Comparison of ENCODE assay signal across 8 cellular contexts in genomic region chr12:50112456-50113218, GRCh38. TPM values are rescaled to one million over a fixed set of nuclear protein-coding genes. Genes with fewer than 3 reads are reported as not detected.
DNase-seq lines count a peak whose midpoint lies in the region; ATAC-seq and TF ChIP-seq lines count a peak whose summit lies in the region.

No MANE protein-coding gene starts in this region.

- H3K27ac ChIP-seq in HUES6 (ENCODE audit: low read depth, low read length) (peak overlapping the region; percentile 8; the same call in 1 of the 2 replicates), fibroblast of lung (ENCODE audit: insufficient read depth, low read length) (peak overlapping the region; percentile 99)

- peak overlapping the region; percentile 100 for H3K27ac Mint-ChIP-seq in T-helper 2 cell treated with Interferon-gamma antibody and Interleukin-4, amounts not matched to agents 5 μg/mL and 100 μg/mL, for 36 hours

- no peaks in the 10 kb centered on the region for H3K27me3 Mint-ChIP-seq in T-helper 2 cell treated with Interferon-gamma antibody and Interleukin-4, amounts not matched to agents 5 μg/mL and 100 μg/mL, for 36 hours (ENCODE audit: low read depth)

- DNase-seq in GF-D8 (lab: John Stamatoyannopoulos, UW) (peak; percentile 39), fibroblast of lung (ENCODE audit: low read depth in 2 of 2) (no peak), COR-L47 (lab: John Stamatoyannopoulos, UW) (no peak)
- no peak for DNase-seq in T-helper 2 cell treated with Interferon-gamma antibody and Interleukin-4, amounts not matched to agents 5 μg/mL and 100 μg/mL, for 36 hours (ENCODE audit: low spot score)

- H2AFZ ChIP-seq in fibroblast of lung (ENCODE audit: low read length) (peak overlapping the region; percentile 86), neuron (ENCODE audit: low read depth, low read length) (peak overlapping the region; percentile 12)

- H4K20me1 ChIP-seq in fibroblast of lung (ENCODE audit: control insufficient read depth, extremely low read depth, insufficient read depth, low read length) = no peaks in the 10 kb centered on the region

- H3K4me1 ChIP-seq in HUES6 (ENCODE audit: control insufficient read depth, insufficient read depth, low read length) = peaks cover 18% of the 10 kb centered on the region
- peaks cover 14% of the 10 kb centered on the region for H3K4me1 ChIP-seq in fibroblast of lung (ENCODE audit: control insufficient read depth, extremely low read depth, insufficient read depth, low read length)
- peaks cover 23% of the 10 kb centered on the region for H3K4me1 ChIP-seq in neuron (ENCODE audit: insufficient read depth, low read length)

- peaks cover 26% of the 10 kb centered on the region for H3K36me3 Mint-ChIP-seq in T-helper 2 cell treated with Interferon-gamma antibody and Interleukin-4, amounts not matched to agents 5 μg/mL and 100 μg/mL, for 36 hours (ENCODE audit: low read depth)

- H3K4me3 Mint-ChIP-seq in T-helper 2 cell treated with Interferon-gamma antibody and Interleukin-4, amounts not matched to agents 5 μg/mL and 100 μg/mL, for 36 hours = peak overlapping the region; percentile 99

- H3K27me3 ChIP-seq in HUES6 (ENCODE audit: control insufficient read depth, insufficient read depth, low read length) = no peaks in the 10 kb centered on the region
- H3K27me3 ChIP-seq in fibroblast of lung (ENCODE audit: control insufficient read depth, insufficient read depth, low read length) = no peaks in the 10 kb centered on the region
- H3K27me3 ChIP-seq in neuron (ENCODE audit: insufficient read depth, low read length) = no peaks in the 10 kb centered on the region

- peaks cover 13% of the 10 kb centered on the region for H3K4me1 Mint-ChIP-seq in T-helper 2 cell treated with Interferon-gamma antibody and Interleukin-4, amounts not matched to agents 5 μg/mL and 100 μg/mL, for 36 hours (ENCODE audit: low read depth)

- peaks cover 3% of the 10 kb centered on the region; the same call in 1 of the 2 replicates for H3K36me3 ChIP-seq in HUES6 (ENCODE audit: control insufficient read depth, insufficient read depth, low read length)
- H3K36me3 ChIP-seq in fibroblast of lung (ENCODE audit: control insufficient read depth, insufficient read depth, low read length) = no peaks in the 10 kb centered on the region
- H3K36me3 ChIP-seq in neuron (ENCODE audit: insufficient read depth, low read length) = peaks cover 4% of the 10 kb centered on the region

- H3K9me3 ChIP-seq in HUES6 (ENCODE audit: control insufficient read depth, insufficient read depth, low read depth, low read length) (no peaks in the 10 kb centered on the region), fibroblast of lung (ENCODE audit: control insufficient read depth, insufficient read depth, low read depth, low read length) (no peaks in the 10 kb centered on the region), neuron (ENCODE audit: low read length) (no peaks in the 10 kb centered on the region)

- H3K4me3 ChIP-seq in HUES6 (ENCODE audit: low read depth, low read length) (peak overlapping the region; percentile 86), fibroblast of lung (replicated peaks in 1 of 4; ENCODE audit: control extremely low read depth in 1 of 4, insufficient read depth in 1 of 4, low read depth in 3 of 4, low read length in 4 of 4) (peak overlapping the region; percentile 84 to 98 (median 94)), neuron (ENCODE audit: low read length) (peak overlapping the region; percentile 79)

- no peak for TF ChIP-seq CTCF in fibroblast of lung (conservative IDR thresholded peaks at IDR 0.05 in 1 of 2, IDR thresholded peaks at IDR 0.05 in 1 of 2; ENCODE audit: low read depth in 1 of 2, low read length in 2 of 2)

- no peaks in the 10 kb centered on the region for H3K9me3 Mint-ChIP-seq in T-helper 2 cell treated with Interferon-gamma antibody and Interleukin-4, amounts not matched to agents 5 μg/mL and 100 μg/mL, for 36 hours

- peaks cover 20% of the 10 kb centered on the region for H3K79me2 ChIP-seq in fibroblast of lung (ENCODE audit: control insufficient read depth, insufficient read depth, low read length)

- ATAC-seq in GM18498 (IDR thresholded peaks at IDR 0.05; ENCODE audit: unreplicated experiment) (no peak), HG02938 (IDR thresholded peaks at IDR 0.05; ENCODE audit: unreplicated experiment) (no peak)

- H3K9ac ChIP-seq in HUES6 (ENCODE audit: low read length) (peak overlapping the region; percentile 84), fibroblast of lung (ENCODE audit: insufficient read depth, low read length) (peak overlapping the region; percentile 97)

- peak overlapping the region; percentile 86 for H3K4me2 ChIP-seq in fibroblast of lung (ENCODE audit: extremely low read depth, insufficient read depth, low read length)

RNA-seq across cellular contexts. Expression of gene COX14, which starts 0.6 kb away (rescaled TPM):
- 39.0 and 55.3 TPM in 2 replicates for total RNA-seq in fibroblast of lung
- 57.1 and 58.7 TPM in 2 replicates for polyA plus RNA-seq in fibroblast of lung
- 62.5 and 68.8 TPM in 2 replicates for polyA plus RNA-seq in fibroblast of lung (2012)
- 79.2 and 91.9 TPM in 2 replicates for polyA minus RNA-seq in fibroblast of lung (ENCODE audit: low replicate concordance)

RNA-seq across cellular contexts. Expression of gene GPD1, which starts 8.8 kb away (rescaled TPM):
- under 0.01 TPM in 1 of 2 replicates, not detected in the other for total RNA-seq in fibroblast of lung
- polyA plus RNA-seq in fibroblast of lung = 0.03 TPM in 1 of 2 replicates, not detected in the other
- polyA plus RNA-seq in fibroblast of lung (2012) = 0.08 TPM in 1 of 2 replicates, not detected in the other
- not detected in 2 replicates for polyA minus RNA-seq in fibroblast of lung (ENCODE audit: low replicate concordance)

RNA-seq across cellular contexts. Expression of gene SMARCD1, which starts 27.5 kb away (rescaled TPM):
- total RNA-seq in fibroblast of lung = 22.9 and 34.3 TPM in 2 replicates
- polyA plus RNA-seq in fibroblast of lung = 30.5 and 45.0 TPM in 2 replicates
- 23.3 and 31.5 TPM in 2 replicates for polyA plus RNA-seq in fibroblast of lung (2012)
- polyA minus RNA-seq in fibroblast of lung (ENCODE audit: low replicate concordance) = 42.1 and 88.6 TPM in 2 replicates

RNA-seq across cellular contexts. Expression of gene CERS5, which starts 54.5 kb away (rescaled TPM):
- 36.7 and 51.0 TPM in 2 replicates for total RNA-seq in fibroblast of lung
- polyA plus RNA-seq in fibroblast of lung = 70.3 and 74.4 TPM in 2 replicates
- polyA plus RNA-seq in fibroblast of lung (2012) = 37.4 and 40.6 TPM in 2 replicates
- 94.5 and 106 TPM in 2 replicates for polyA minus RNA-seq in fibroblast of lung (ENCODE audit: low replicate concordance)

RNA-seq across cellular contexts. Expression of gene ASIC1, which starts 55.2 kb away (rescaled TPM):
- total RNA-seq in fibroblast of lung = 1.7 and 1.8 TPM in 2 replicates
- polyA plus RNA-seq in fibroblast of lung = 2.6 and 3.9 TPM in 2 replicates
- polyA plus RNA-seq in fibroblast of lung (2012) = 3.1 and 4.2 TPM in 2 replicates
- polyA minus RNA-seq in fibroblast of lung (ENCODE audit: low replicate concordance) = 9.8 and 11.0 TPM in 2 replicates
